8 cellular contexts compared by ENCODE assay signal in the genomic region with DNA sequence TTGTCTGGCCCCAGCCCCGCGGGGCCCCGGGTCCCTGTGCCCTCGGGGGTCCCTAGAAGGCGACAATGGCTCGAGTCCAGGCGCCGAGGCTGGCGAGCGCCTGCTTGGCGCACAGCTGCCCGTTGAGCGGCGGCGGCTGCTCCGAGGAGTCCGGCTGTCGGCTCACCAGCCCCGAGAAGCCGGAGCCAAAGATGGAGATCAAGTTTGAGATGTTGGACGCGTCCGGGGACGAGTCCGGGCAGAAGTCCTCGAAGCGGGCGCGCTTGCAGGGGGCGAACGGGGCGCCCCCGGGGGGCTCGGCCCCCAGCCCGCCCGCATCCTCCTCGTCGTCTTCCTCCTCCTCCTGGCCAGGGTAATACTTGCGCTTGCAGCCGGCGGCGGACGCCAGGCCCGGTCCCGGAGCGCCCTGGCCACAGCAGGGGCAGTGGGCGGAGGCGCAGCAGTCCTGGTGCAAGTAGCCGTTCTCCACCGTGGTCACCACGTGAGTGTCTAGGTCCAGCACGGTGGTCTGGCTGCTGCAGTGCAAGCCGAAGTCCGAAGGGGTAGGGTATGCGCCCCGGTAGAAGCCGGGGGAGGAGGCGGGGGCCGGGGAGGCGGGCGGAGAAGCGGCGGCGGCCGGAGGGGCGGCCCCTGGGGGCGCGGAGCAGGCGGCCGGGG. TPM values are rescaled to one million over a fixed set of nuclear protein-coding genes. Genes with fewer than 3 reads are reported as not detected.
DNase-seq lines count a peak whose midpoint lies in the region; ATAC-seq and TF ChIP-seq lines count a peak whose summit lies in the region.

No MANE protein-coding gene starts in this region.

- no peaks in the 10 kb centered on the region for H3K36me3 Mint-ChIP-seq in T-helper 2 cell treated with Interferon-gamma antibody and Interleukin-4, amounts not matched to agents 5 μg/mL and 100 μg/mL, for 36 hours (ENCODE audit: low read depth)
- no peaks in the 10 kb centered on the region for H3K36me3 Mint-ChIP-seq in naive B cell

- H3K4me1 Mint-ChIP-seq in T-helper 2 cell treated with Interferon-gamma antibody and Interleukin-4, amounts not matched to agents 5 μg/mL and 100 μg/mL, for 36 hours (ENCODE audit: low read depth), result peaks cover 10% of the 10 kb centered on the region
- peaks cover 5 to 19% (median 9%) of the 10 kb centered on the region in 3 donors for H3K4me1 Mint-ChIP-seq in naive B cell

- H3K9me3 Mint-ChIP-seq in T-helper 2 cell treated with Interferon-gamma antibody and Interleukin-4, amounts not matched to agents 5 μg/mL and 100 μg/mL, for 36 hours, result no peaks in the 10 kb centered on the region
- no peaks in the 10 kb centered on the region for H3K9me3 Mint-ChIP-seq in naive B cell

- no peak overlapping the region for H3K27ac Mint-ChIP-seq in T-helper 2 cell treated with Interferon-gamma antibody and Interleukin-4, amounts not matched to agents 5 μg/mL and 100 μg/mL, for 36 hours
- H3K27ac Mint-ChIP-seq in naive B cell, result no peak overlapping the region

- peak overlapping the region; percentile 87 for H3K4me3 Mint-ChIP-seq in T-helper 2 cell treated with Interferon-gamma antibody and Interleukin-4, amounts not matched to agents 5 μg/mL and 100 μg/mL, for 36 hours
- H3K4me3 Mint-ChIP-seq in naive B cell, result peak overlapping the region; percentile 83 to 94 (median 92)

- no peak for TF ChIP-seq CTCF in AG09309 (IDR thresholded peaks at IDR 0.05; ENCODE audit: control insufficient read depth, insufficient read depth, low read depth, low read length, missing control alignments)

- H3K4me3 ChIP-seq in AG09309 (ENCODE audit: control insufficient read depth, low read depth, low read length), result peak overlapping the region; percentile 66

- H3K27me3 Mint-ChIP-seq in T-helper 2 cell treated with Interferon-gamma antibody and Interleukin-4, amounts not matched to agents 5 μg/mL and 100 μg/mL, for 36 hours (ENCODE audit: low read depth), result peaks cover 11% of the 10 kb centered on the region
- peaks cover 18 to 45% (median 31%) of the 10 kb centered on the region in 3 donors for H3K27me3 Mint-ChIP-seq in naive B cell

- DNase-seq in AG09309 (ENCODE audit: low read depth) (no peak), epidermal melanocyte (ENCODE audit: insufficient read length, low spot score) (peak; percentile 19), naive B cell (peak; percentile 17), SW 1271 (lab: John Stamatoyannopoulos, UW) (no peak), NCI-H1048 (lab: John Stamatoyannopoulos, UW) (no peak)
- peak; percentile 39 for DNase-seq in T-helper 2 cell treated with Interferon-gamma antibody and Interleukin-4, amounts not matched to agents 5 μg/mL and 100 μg/mL, for 36 hours (ENCODE audit: low spot score)
- no peak for DNase-seq in activated CD4-positive, CD25-positive, alpha-beta regulatory T cell (lab: John Stamatoyannopoulos, UW)

- peak; percentile 3 for ATAC-seq in GM19324 (IDR thresholded peaks at IDR 0.05; ENCODE audit: low FRiP score, unreplicated experiment)
- no peak for ATAC-seq in naive B cell (ENCODE audit: low read depth in 2 of 2)

RNA-seq across cellular contexts. Expression of a gene that starts 1.1 kb away (rescaled TPM):
- under 1 TPM in 2 of 6 donors, not detected in 4; 0.09 TPM for polyA plus RNA-seq in naive B cell (ENCODE audit: low read depth in 6 of 6)

Comparison
In these comparisons a context has a peak if more than half of its experiments do, and no peak if none do; other contexts are left out.
1. DNase-seq: peak in T-helper 2 cell treated with Interferon-gamma antibody and Interleukin-4, amounts not matched to agents 5 μg/mL and 100 μg/mL, for 36 hours (single experiment), epidermal melanocyte (single experiment) and naive B cell (single experiment); none in AG09309 (single experiment), SW 1271 (0 of 2), activated CD4-positive, CD25-positive, alpha-beta regulatory T cell (0 of 4) and NCI-H1048 (single experiment).